ENCODE assay signal across 16 cellular contexts in genomic region chr17:13428611-13429042, GRCh38.
"Had no signal": no experiment of that assay in that cellular context is flagged by ENCODE, and none has a peak within 500 bp of the region (broad histone marks: within the 10 kb centered on the region; RNA-seq: fewer than 3 reads in every experiment).

No MANE protein-coding gene starts in this region.

- H3K9me3 Mint-ChIP-seq: activated CD4-positive, alpha-beta T cell treated with anti-CD3 and anti-CD28 coated beads, Interleukin-2, amount 10 ng/mL, durations not matched to agents 24 days and 14 days; activated naive CD4-positive, alpha-beta T cell treated with anti-CD3 and anti-CD28 coated beads, Interleukin-2, amount 10 ng/mL, durations not matched to agents 7 days and 5 days; activated T-helper 2 cell treated with anti-CD3 and anti-CD28 coated beads, Interferon-gamma antibody, Interleukin-2, Interleukin-4, amounts not matched to agents 10 μg/mL and 5 μg/mL and 100 μg/mL, durations not matched to agents 14 hours and 24 hours and 36 hours; WTC11 had no signal

- H3K4me3 ChIP-seq: body of pancreas, sigmoid colon, upper lobe of left lung had no signal

- H3K27ac ChIP-seq: body of pancreas, epithelial cell of prostate, sigmoid colon, upper lobe of left lung had no signal

- H3K4me1 ChIP-seq: body of pancreas, sigmoid colon, upper lobe of left lung had no signal

- H3K4me3 Mint-ChIP-seq: activated CD4-positive, alpha-beta T cell treated with anti-CD3 and anti-CD28 coated beads, Interleukin-2, amount 10 ng/mL, durations not matched to agents 24 days and 14 days; activated naive CD4-positive, alpha-beta T cell treated with anti-CD3 and anti-CD28 coated beads, Interleukin-2, amount 10 ng/mL, durations not matched to agents 7 days and 5 days; central memory CD8-positive, alpha-beta T cell; nephron; T-helper 17 cell; WTC11 had no signal

- H3K9me3 ChIP-seq: body of pancreas, sigmoid colon, upper lobe of left lung had no signal

- ATAC-seq: body of pancreas, left lobe of liver, T-helper 17 cell, WTC11 had no signal

- H3K27ac Mint-ChIP-seq: activated CD4-positive, alpha-beta T cell treated with anti-CD3 and anti-CD28 coated beads, Interleukin-2, amount 10 ng/mL, durations not matched to agents 24 days and 14 days; activated naive CD4-positive, alpha-beta T cell treated with anti-CD3 and anti-CD28 coated beads, Interleukin-2, amount 10 ng/mL, durations not matched to agents 7 days and 5 days; activated T-helper 2 cell treated with anti-CD3 and anti-CD28 coated beads, Interferon-gamma antibody, Interleukin-2, Interleukin-4, amounts not matched to agents 10 μg/mL and 5 μg/mL and 100 μg/mL, durations not matched to agents 14 hours and 24 hours and 36 hours; T-helper 17 cell; WTC11 had no signal

- H3K27me3 ChIP-seq: body of pancreas, sigmoid colon, upper lobe of left lung had no signal

- DNase-seq: activated CD4-positive, alpha-beta T cell treated with anti-CD3 and anti-CD28 coated beads, Interleukin-2, amount 10 ng/mL, durations not matched to agents 24 days and 14 days; activated naive CD4-positive, alpha-beta T cell treated with anti-CD3 and anti-CD28 coated beads, Interleukin-2, amount 10 ng/mL, durations not matched to agents 7 days and 5 days; body of pancreas; effector memory CD4-positive, alpha-beta T cell; head of caudate nucleus; sigmoid colon; stimulated activated CD4-positive, alpha-beta T cell treated with anti-CD3 and anti-CD28 coated beads, Interleukin-12 subunit alpha, Interleukin-12 subunit beta, amount 100 ng/mL, for 4 hours; stimulated activated naive CD4-positive, alpha-beta T cell; T-helper 17 cell had no signal

- H3K4me1 Mint-ChIP-seq: activated CD4-positive, alpha-beta T cell treated with anti-CD3 and anti-CD28 coated beads, Interleukin-2, amount 10 ng/mL, durations not matched to agents 24 days and 14 days; activated naive CD4-positive, alpha-beta T cell treated with anti-CD3 and anti-CD28 coated beads, Interleukin-2, amount 10 ng/mL, durations not matched to agents 7 days and 5 days; central memory CD8-positive, alpha-beta T cell; T-helper 17 cell; WTC11 had no signal

- H3K36me3 Mint-ChIP-seq: activated naive CD4-positive, alpha-beta T cell treated with anti-CD3 and anti-CD28 coated beads, Interleukin-2, amount 10 ng/mL, durations not matched to agents 7 days and 5 days; WTC11 had no signal

- H3K27me3 Mint-ChIP-seq: activated CD4-positive, alpha-beta T cell treated with anti-CD3 and anti-CD28 coated beads, Interleukin-2, amount 10 ng/mL, durations not matched to agents 24 days and 14 days; activated naive CD4-positive, alpha-beta T cell treated with anti-CD3 and anti-CD28 coated beads, Interleukin-2, amount 10 ng/mL, durations not matched to agents 7 days and 5 days; central memory CD8-positive, alpha-beta T cell had no signal

- H3K36me3 ChIP-seq: sigmoid colon, upper lobe of left lung had no signal
